In the genomic region with DNA sequence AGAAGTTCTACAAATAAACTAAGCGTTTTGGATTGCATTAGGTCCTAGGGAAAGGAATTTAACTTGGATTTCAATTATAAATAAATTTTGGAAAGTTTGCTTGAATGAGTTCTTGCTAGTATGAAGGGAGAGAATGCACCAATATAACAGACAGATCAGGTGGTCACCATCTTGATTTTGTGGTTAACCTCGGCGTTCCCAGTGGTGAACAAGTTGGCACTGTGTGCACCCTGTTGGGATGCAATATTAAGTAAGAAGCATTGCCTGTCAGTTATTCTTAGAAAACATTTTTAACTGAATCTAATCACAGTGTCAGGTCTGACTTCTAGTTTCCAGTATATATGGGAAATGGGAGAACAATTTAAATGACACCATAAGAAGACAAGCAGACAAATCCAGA, we compare ENCODE assay signal across 25 cellular contexts.
"Had no signal": no experiment of that assay in that cellular context is flagged by ENCODE, and none has a peak within 500 bp of the region (broad histone marks: within the 10 kb centered on the region; RNA-seq: fewer than 3 reads in every experiment).

No MANE protein-coding gene starts in this region.

- H3K4me3 ChIP-seq: gastroesophageal sphincter, heart left ventricle, pancreas, psoas muscle, thyroid gland had no signal

- FAIRE-seq: islet of Langerhans, pancreas, TTC549 had no signal

- H3K4me1 ChIP-seq: gastroesophageal sphincter, heart left ventricle, pancreas, psoas muscle had no signal

- ATAC-seq: activated T-cell treated with anti-CD3 and anti-CD28 coated beads, Interleukin-2, amount 50 U/mL, for 4 hours; gastroesophageal sphincter; heart left ventricle; left ventricle myocardium superior; natural killer cell treated with Interleukin-12 subunit alpha and Interleukin-12 subunit beta and Interleukin-15 and Interleukin-18, amount 100 ng/mL, for 72 hours; pancreas; psoas muscle; right cardiac atrium; WTC11 had no signal

- H3K27ac ChIP-seq: gastroesophageal sphincter, heart left ventricle, pancreas, psoas muscle, thyroid gland had no signal

- H3K9me3 ChIP-seq: gastroesophageal sphincter, heart left ventricle, pancreas, psoas muscle, thyroid gland had no signal

- H3K36me3 ChIP-seq: gastroesophageal sphincter, heart left ventricle, pancreas, thyroid gland had no signal

- DNase-seq: activated CD8-positive, alpha-beta memory T cell treated with anti-CD3 and anti-CD28 coated beads for 24 hours; activated CD8-positive, alpha-beta memory T cell treated with anti-CD3 and anti-CD28 coated beads, Interleukin-2, amount 50 U/mL, for 4 hours; activated naive CD4-positive, alpha-beta T cell treated with Interleukin-2 at 50 U/mL for 16 hours; activated naive CD8-positive, alpha-beta T cell treated with anti-CD3 and anti-CD28 coated beads for 36 hours; activated T-cell treated with anti-CD3 and anti-CD28 coated beads, Interleukin-2, amount 50 U/mL, for 4 hours; amniotic stem cell; caudate nucleus; dermis blood vessel endothelial cell; effector memory CD4-positive, alpha-beta T cell; heart left ventricle; left ventricle myocardium superior; midbrain; pancreas; psoas muscle; right cardiac atrium; stimulated activated CD4-positive, alpha-beta T cell treated with anti-CD3 and anti-CD28 coated beads, Interleukin-12 subunit alpha, Interleukin-12 subunit beta, amount 100 ng/mL, for 4 hours; stimulated activated CD4-positive, alpha-beta T cell treated with anti-CD3 and anti-CD28 coated beads, Interleukin-4, amount 100 ng/mL, for 4 hours; substantia nigra; T-helper 1 cell; thyroid gland had no signal

- H3K27me3 ChIP-seq: gastroesophageal sphincter, heart left ventricle, pancreas, thyroid gland had no signal
